ENCODE assay signal across 2 cellular contexts in genomic region chr2:51297488-51297887, GRCh38.
TF ChIP-seq lines count a peak whose summit lies in the region.

No MANE protein-coding gene starts in this region.

TF ChIP-seq in IMR-90, 13 proteins besides CTCF, POLR2A, EP300 and RAD21:
- TF ChIP-seq NFE2L2 (IDR thresholded peaks at IDR 0.05; ENCODE audit: low read depth, low read length) (no peak), BHLHE40 (IDR thresholded peaks at IDR 0.05; ENCODE audit: low read depth, low read length) (no peak), MAFK (IDR thresholded peaks at IDR 0.05; ENCODE audit: low read depth, low read length) (no peak), ELK1 (IDR thresholded peaks at IDR 0.05; ENCODE audit: borderline replicate concordance, low read depth, low read length) (no peak), CHD1 (IDR thresholded peaks at IDR 0.05; ENCODE audit: low read depth, low read length) (no peak), RCOR1 (IDR thresholded peaks at IDR 0.05; ENCODE audit: insufficient replicate concordance, low read length) (no peak), FOS (IDR thresholded peaks at IDR 0.05; ENCODE audit: low read depth, low read length) (no peak), MXI1 (IDR thresholded peaks at IDR 0.05; ENCODE audit: borderline replicate concordance, low read depth, low read length) (no peak), RFX5 (IDR thresholded peaks at IDR 0.05; ENCODE audit: low read depth, low read length) (no peak), MAZ (IDR thresholded peaks at IDR 0.05; ENCODE audit: borderline replicate concordance, low read depth, low read length) (no peak), CEBPB (IDR thresholded peaks at IDR 0.05; ENCODE audit: low read depth, low read length) (no peak), SMC3 (IDR thresholded peaks at IDR 0.05; ENCODE audit: low read depth, low read length) (no peak)
- TF ChIP-seq, protein P1, sequence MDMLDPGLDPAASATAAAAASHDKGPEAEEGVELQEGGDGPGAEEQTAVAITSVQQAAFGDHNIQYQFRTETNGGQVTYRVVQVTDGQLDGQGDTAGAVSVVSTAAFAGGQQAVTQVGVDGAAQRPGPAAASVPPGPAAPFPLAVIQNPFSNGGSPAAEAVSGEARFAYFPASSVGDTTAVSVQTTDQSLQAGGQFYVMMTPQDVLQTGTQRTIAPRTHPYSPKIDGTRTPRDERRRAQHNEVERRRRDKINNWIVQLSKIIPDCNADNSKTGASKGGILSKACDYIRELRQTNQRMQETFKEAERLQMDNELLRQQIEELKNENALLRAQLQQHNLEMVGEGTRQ (IDR thresholded peaks at IDR 0.05; ENCODE audit: low read depth, low read length), result no peak
TF ChIP-seq in IMR-90: peak in this region for 0.

TF ChIP-seq in H1, 55 proteins besides CTCF, POLR2A, EP300 and RAD21:
- TF ChIP-seq, protein P2, sequence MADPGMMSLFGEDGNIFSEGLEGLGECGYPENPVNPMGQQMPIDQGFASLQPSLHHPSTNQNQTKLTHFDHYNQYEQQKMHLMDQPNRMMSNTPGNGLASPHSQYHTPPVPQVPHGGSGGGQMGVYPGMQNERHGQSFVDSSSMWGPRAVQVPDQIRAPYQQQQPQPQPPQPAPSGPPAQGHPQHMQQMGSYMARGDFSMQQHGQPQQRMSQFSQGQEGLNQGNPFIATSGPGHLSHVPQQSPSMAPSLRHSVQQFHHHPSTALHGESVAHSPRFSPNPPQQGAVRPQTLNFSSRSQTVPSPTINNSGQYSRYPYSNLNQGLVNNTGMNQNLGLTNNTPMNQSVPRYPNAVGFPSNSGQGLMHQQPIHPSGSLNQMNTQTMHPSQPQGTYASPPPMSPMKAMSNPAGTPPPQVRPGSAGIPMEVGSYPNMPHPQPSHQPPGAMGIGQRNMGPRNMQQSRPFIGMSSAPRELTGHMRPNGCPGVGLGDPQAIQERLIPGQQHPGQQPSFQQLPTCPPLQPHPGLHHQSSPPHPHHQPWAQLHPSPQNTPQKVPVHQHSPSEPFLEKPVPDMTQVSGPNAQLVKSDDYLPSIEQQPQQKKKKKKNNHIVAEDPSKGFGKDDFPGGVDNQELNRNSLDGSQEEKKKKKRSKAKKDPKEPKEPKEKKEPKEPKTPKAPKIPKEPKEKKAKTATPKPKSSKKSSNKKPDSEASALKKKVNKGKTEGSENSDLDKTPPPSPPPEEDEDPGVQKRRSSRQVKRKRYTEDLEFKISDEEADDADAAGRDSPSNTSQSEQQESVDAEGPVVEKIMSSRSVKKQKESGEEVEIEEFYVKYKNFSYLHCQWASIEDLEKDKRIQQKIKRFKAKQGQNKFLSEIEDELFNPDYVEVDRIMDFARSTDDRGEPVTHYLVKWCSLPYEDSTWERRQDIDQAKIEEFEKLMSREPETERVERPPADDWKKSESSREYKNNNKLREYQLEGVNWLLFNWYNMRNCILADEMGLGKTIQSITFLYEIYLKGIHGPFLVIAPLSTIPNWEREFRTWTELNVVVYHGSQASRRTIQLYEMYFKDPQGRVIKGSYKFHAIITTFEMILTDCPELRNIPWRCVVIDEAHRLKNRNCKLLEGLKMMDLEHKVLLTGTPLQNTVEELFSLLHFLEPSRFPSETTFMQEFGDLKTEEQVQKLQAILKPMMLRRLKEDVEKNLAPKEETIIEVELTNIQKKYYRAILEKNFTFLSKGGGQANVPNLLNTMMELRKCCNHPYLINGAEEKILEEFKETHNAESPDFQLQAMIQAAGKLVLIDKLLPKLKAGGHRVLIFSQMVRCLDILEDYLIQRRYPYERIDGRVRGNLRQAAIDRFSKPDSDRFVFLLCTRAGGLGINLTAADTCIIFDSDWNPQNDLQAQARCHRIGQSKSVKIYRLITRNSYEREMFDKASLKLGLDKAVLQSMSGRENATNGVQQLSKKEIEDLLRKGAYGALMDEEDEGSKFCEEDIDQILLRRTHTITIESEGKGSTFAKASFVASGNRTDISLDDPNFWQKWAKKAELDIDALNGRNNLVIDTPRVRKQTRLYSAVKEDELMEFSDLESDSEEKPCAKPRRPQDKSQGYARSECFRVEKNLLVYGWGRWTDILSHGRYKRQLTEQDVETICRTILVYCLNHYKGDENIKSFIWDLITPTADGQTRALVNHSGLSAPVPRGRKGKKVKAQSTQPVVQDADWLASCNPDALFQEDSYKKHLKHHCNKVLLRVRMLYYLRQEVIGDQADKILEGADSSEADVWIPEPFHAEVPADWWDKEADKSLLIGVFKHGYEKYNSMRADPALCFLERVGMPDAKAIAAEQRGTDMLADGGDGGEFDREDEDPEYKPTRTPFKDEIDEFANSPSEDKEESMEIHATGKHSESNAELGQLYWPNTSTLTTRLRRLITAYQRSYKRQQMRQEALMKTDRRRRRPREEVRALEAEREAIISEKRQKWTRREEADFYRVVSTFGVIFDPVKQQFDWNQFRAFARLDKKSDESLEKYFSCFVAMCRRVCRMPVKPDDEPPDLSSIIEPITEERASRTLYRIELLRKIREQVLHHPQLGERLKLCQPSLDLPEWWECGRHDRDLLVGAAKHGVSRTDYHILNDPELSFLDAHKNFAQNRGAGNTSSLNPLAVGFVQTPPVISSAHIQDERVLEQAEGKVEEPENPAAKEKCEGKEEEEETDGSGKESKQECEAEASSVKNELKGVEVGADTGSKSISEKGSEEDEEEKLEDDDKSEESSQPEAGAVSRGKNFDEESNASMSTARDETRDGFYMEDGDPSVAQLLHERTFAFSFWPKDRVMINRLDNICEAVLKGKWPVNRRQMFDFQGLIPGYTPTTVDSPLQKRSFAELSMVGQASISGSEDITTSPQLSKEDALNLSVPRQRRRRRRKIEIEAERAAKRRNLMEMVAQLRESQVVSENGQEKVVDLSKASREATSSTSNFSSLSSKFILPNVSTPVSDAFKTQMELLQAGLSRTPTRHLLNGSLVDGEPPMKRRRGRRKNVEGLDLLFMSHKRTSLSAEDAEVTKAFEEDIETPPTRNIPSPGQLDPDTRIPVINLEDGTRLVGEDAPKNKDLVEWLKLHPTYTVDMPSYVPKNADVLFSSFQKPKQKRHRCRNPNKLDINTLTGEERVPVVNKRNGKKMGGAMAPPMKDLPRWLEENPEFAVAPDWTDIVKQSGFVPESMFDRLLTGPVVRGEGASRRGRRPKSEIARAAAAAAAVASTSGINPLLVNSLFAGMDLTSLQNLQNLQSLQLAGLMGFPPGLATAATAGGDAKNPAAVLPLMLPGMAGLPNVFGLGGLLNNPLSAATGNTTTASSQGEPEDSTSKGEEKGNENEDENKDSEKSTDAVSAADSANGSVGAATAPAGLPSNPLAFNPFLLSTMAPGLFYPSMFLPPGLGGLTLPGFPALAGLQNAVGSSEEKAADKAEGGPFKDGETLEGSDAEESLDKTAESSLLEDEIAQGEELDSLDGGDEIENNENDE (IDR thresholded peaks at IDR 0.05; ENCODE audit: insufficient replicate concordance, low read length), result no peak
- TF ChIP-seq KDM1A (IDR thresholded peaks at IDR 0.05; ENCODE audit: borderline replicate concordance, low read length) (no peak), GTF2F1 (IDR thresholded peaks at IDR 0.05; ENCODE audit: borderline replicate concordance, low read depth, low read length) (no peak), SP4 (IDR thresholded peaks at IDR 0.05; ENCODE audit: low read length) (no peak), BCL11A (IDR thresholded peaks at IDR 0.05; ENCODE audit: low read depth in 2 of 2, low read length in 2 of 2) (no peak), CREB1 (IDR thresholded peaks at IDR 0.05) (no peak), ASH2L (IDR thresholded peaks at IDR 0.05; ENCODE audit: low read length) (no peak), CHD1 (IDR thresholded peaks at IDR 0.05; ENCODE audit: low read depth, low read length) (no peak), JUND (IDR thresholded peaks at IDR 0.05; ENCODE audit: low read length) (no peak), CEBPB (IDR thresholded peaks at IDR 0.05; ENCODE audit: low read depth, low read length) (no peak), JUN (IDR thresholded peaks at IDR 0.05; ENCODE audit: low read depth, low read length) (no peak)
TF ChIP-seq in H1: peak in this region for 0.
